Comparison of ENCODE assay signal across 29 cellular contexts in the genomic region with DNA sequence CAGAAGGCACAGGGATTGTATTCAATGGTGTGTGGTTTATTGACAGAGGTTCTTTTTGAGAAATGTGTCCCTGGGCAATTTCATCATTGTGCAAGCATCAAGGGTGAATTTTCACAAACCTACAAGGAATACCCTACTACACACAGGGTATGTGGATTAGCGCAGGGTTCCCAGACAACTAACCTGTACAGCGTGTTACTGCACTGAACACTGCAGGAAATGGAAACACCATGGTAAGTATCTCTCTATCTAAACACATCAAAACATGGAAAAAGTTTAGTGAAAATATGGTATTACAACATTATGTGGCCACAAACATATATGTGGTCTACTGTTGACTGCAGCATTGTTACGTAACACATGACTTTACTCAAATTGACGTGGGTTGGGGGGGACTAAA.
"Had no signal": no experiment of that assay in that cellular context is flagged by ENCODE, and none has a peak within 500 bp of the region (broad histone marks: within the 10 kb centered on the region; RNA-seq: fewer than 3 reads in every experiment).

No MANE protein-coding gene starts in this region.

- H3K9me3 Mint-ChIP-seq: activated CD4-positive, alpha-beta memory T cell treated with anti-CD3 and anti-CD28 coated beads for 36 hours; activated T-helper 1 cell treated with anti-CD3 and anti-CD28 coated beads, Interleukin-12 subunit alpha, Interleukin-12 subunit beta, Interleukin-2, Interleukin-4 antibody, amounts not matched to agents 30 ng/mL and 10 ng/mL and 1 ng/mL, durations not matched to agents 14 hours and 24 hours and 36 hours; effector memory CD8-positive, alpha-beta T cell; immature natural killer cell; stimulated activated memory B cell treated with anti-CD40 and anti-IgM and Interleukin-4, amounts not matched to agents 10 μg/mL and 1 μg/mL and 100 μg/mL, for 72 hours had no signal

- H3K27me3 ChIP-seq: neural progenitor cell had no signal

- H3K79me2 ChIP-seq: parathyroid adenoma had no signal

- H3K4me3 Mint-ChIP-seq: activated CD4-positive, alpha-beta memory T cell treated with anti-CD3 and anti-CD28 coated beads for 36 hours; activated CD4-positive, alpha-beta T cell treated with anti-CD3 and anti-CD28 coated beads, Interleukin-2, amount 10 ng/mL, durations not matched to agents 24 days and 14 days; activated naive CD4-positive, alpha-beta T cell treated with anti-CD3 and anti-CD28 coated beads, Interleukin-2, amount 10 ng/mL, durations not matched to agents 7 days and 5 days; activated naive CD8-positive, alpha-beta T cell treated with anti-CD3 and anti-CD28 coated beads, Interleukin-2, amount 10 ng/mL, durations not matched to agents 7 days and 5 days; activated T-helper 1 cell treated with anti-CD3 and anti-CD28 coated beads, Interleukin-12 subunit alpha, Interleukin-12 subunit beta, Interleukin-2, Interleukin-4 antibody, amounts not matched to agents 30 ng/mL and 10 ng/mL and 1 ng/mL, durations not matched to agents 14 hours and 24 hours and 36 hours; effector memory CD8-positive, alpha-beta T cell; immature natural killer cell; neural progenitor cell; stimulated activated memory B cell treated with anti-CD40 and anti-IgM and Interleukin-4, amounts not matched to agents 10 μg/mL and 1 μg/mL and 100 μg/mL, for 72 hours had no signal

- H3K27ac ChIP-seq: neural progenitor cell, parathyroid adenoma, psoas muscle, transverse colon had no signal

- H3K4me1 Mint-ChIP-seq: activated naive CD4-positive, alpha-beta T cell treated with anti-CD3 and anti-CD28 coated beads, Interleukin-2, amount 10 ng/mL, durations not matched to agents 7 days and 5 days; activated naive CD8-positive, alpha-beta T cell treated with anti-CD3 and anti-CD28 coated beads, Interleukin-2, amount 10 ng/mL, durations not matched to agents 7 days and 5 days; immature natural killer cell; neural progenitor cell; stimulated activated memory B cell treated with anti-CD40 and anti-IgM and Interleukin-4, amounts not matched to agents 10 μg/mL and 1 μg/mL and 100 μg/mL, for 72 hours had no signal

- H3K36me3 ChIP-seq: neural progenitor cell, transverse colon had no signal

- H3K4me3 ChIP-seq: neural progenitor cell, psoas muscle, smooth muscle cell, transverse colon had no signal

- H3K9ac ChIP-seq: neural progenitor cell, parathyroid adenoma had no signal

- DNase-seq: activated CD4-positive, alpha-beta memory T cell treated with anti-CD3 and anti-CD28 coated beads for 36 hours; activated CD4-positive, alpha-beta T cell treated with anti-CD3 and anti-CD28 coated beads, Interleukin-2, amount 10 ng/mL, durations not matched to agents 24 days and 14 days; activated CD4-positive, CD25-positive, alpha-beta regulatory T cell treated with anti-CD3 and anti-CD28 coated beads, Interleukin-2, amount 50 U/mL, for 72 hours; activated CD8-positive, alpha-beta memory T cell treated with anti-CD3 and anti-CD28 coated beads, Interleukin-2, amount 50 U/mL, for 4 hours; activated effector memory CD4-positive, alpha-beta T cell treated with anti-CD3 and anti-CD28 coated beads, Interleukin-2, amount 50 U/mL, for 16 hours; activated naive CD4-positive, alpha-beta T cell treated with anti-CD3 and anti-CD28 coated beads, Interleukin-2, amount 10 ng/mL, durations not matched to agents 7 days and 5 days; activated naive CD8-positive, alpha-beta T cell treated with anti-CD3 and anti-CD28 coated beads, Interleukin-2, amount 10 ng/mL, durations not matched to agents 7 days and 5 days; activated T-cell treated with anti-CD3 and anti-CD28 coated beads, Interleukin-2, amount 50 U/mL, for 1 hour; caudate nucleus; cortex of kidney; effector memory CD8-positive, alpha-beta T cell; foreskin fibroblast; head of caudate nucleus; hypothalamus; immature natural killer cell; midbrain; occipital lobe; psoas muscle; stimulated activated CD4-positive, alpha-beta T cell treated with anti-CD3 and anti-CD28 coated beads, Interleukin-1b, Interleukin-23, amount 100 ng/mL, for 48 hours; stimulated activated CD4-positive, alpha-beta T cell treated with anti-CD3 and anti-CD28 coated beads, Interleukin-4, amount 100 ng/mL, for 4 hours; stimulated activated CD8-positive, alpha-beta memory T cell treated with anti-CD3 and anti-CD28 coated beads, Interleukin-4, amount 100 ng/mL, for 48 hours; T1000; transverse colon had no signal

- H3K36me3 Mint-ChIP-seq: activated CD4-positive, alpha-beta memory T cell treated with anti-CD3 and anti-CD28 coated beads for 36 hours; activated naive CD4-positive, alpha-beta T cell treated with anti-CD3 and anti-CD28 coated beads, Interleukin-2, amount 10 ng/mL, durations not matched to agents 7 days and 5 days; activated naive CD8-positive, alpha-beta T cell treated with anti-CD3 and anti-CD28 coated beads, Interleukin-2, amount 10 ng/mL, durations not matched to agents 7 days and 5 days; naive thymus-derived CD4-positive, alpha-beta T cell; neural progenitor cell; stimulated activated memory B cell treated with anti-CD40 and anti-IgM and Interleukin-4, amounts not matched to agents 10 μg/mL and 1 μg/mL and 100 μg/mL, for 72 hours had no signal

- H3K27ac Mint-ChIP-seq: activated CD4-positive, alpha-beta memory T cell treated with anti-CD3 and anti-CD28 coated beads for 36 hours; activated CD4-positive, alpha-beta T cell treated with anti-CD3 and anti-CD28 coated beads, Interleukin-2, amount 10 ng/mL, durations not matched to agents 24 days and 14 days; activated naive CD4-positive, alpha-beta T cell treated with anti-CD3 and anti-CD28 coated beads, Interleukin-2, amount 10 ng/mL, durations not matched to agents 7 days and 5 days; activated naive CD8-positive, alpha-beta T cell treated with anti-CD3 and anti-CD28 coated beads, Interleukin-2, amount 10 ng/mL, durations not matched to agents 7 days and 5 days; activated T-helper 1 cell treated with anti-CD3 and anti-CD28 coated beads, Interleukin-12 subunit alpha, Interleukin-12 subunit beta, Interleukin-2, Interleukin-4 antibody, amounts not matched to agents 30 ng/mL and 10 ng/mL and 1 ng/mL, durations not matched to agents 14 hours and 24 hours and 36 hours; immature natural killer cell; neural progenitor cell; stimulated activated memory B cell treated with anti-CD40 and anti-IgM and Interleukin-4, amounts not matched to agents 10 μg/mL and 1 μg/mL and 100 μg/mL, for 72 hours had no signal

- H3K4me2 ChIP-seq: neural progenitor cell, smooth muscle cell had no signal

- H3K9me3 ChIP-seq: psoas muscle, transverse colon had no signal

- ATAC-seq: effector memory CD8-positive, alpha-beta T cell; naive thymus-derived CD4-positive, alpha-beta T cell; psoas muscle; stimulated activated memory B cell treated with anti-CD40 and anti-IgM and Interleukin-4, amounts not matched to agents 10 μg/mL and 1 μg/mL and 100 μg/mL, for 72 hours had no signal

- H3K4me1 ChIP-seq: neural progenitor cell, parathyroid adenoma, psoas muscle, transverse colon had no signal

- H2AFZ ChIP-seq: neural progenitor cell, parathyroid adenoma had no signal
